Comparison of ENCODE assay signal across 10 cellular contexts in genomic region chr6:152300517-152300916, GRCh38.
DNase-seq lines count a peak whose midpoint lies in the region; ATAC-seq and TF ChIP-seq lines count a peak whose summit lies in the region.
"Had no signal": no experiment of that assay in that cellular context is flagged by ENCODE, and none has a peak within 500 bp of the region (broad histone marks: within the 10 kb centered on the region; RNA-seq: fewer than 3 reads in every experiment).

No MANE protein-coding gene starts in this region.

- no peak for TF ChIP-seq POLR2A in adrenal gland (IDR thresholded peaks at IDR 0.05)

- H4K20me1 ChIP-seq in DND-41 (ENCODE audit: insufficient read depth, low read length) (no peaks in the 10 kb centered on the region), neural cell (ENCODE audit: insufficient read depth) (no peaks in the 10 kb centered on the region)

- H3K4me2 ChIP-seq in DND-41 (ENCODE audit: insufficient read depth, low read length) (peak overlapping the region; percentile 81), neural cell (ENCODE audit: low read length) (peak overlapping the region; percentile 89)

- peak overlapping the region in 1 of 2 experiments; percentile 93; a peak in 2 of 4 replicates for H3K4me3 ChIP-seq in DND-41 (ENCODE audit: low read depth in 1 of 2, low read length in 2 of 2)
- H3K4me3 ChIP-seq in coronary artery: peak overlapping the region; percentile 85
- H3K4me3 ChIP-seq in neural cell (ENCODE audit: low read length): peak overlapping the region; percentile 75
- peak overlapping the region in 1 of 4 donors; percentile 69 for H3K4me3 ChIP-seq in adrenal gland

- peaks cover 12% of the 10 kb centered on the region for H3K79me2 ChIP-seq in DND-41 (ENCODE audit: insufficient read depth, low read length)
- H3K79me2 ChIP-seq in neural cell (replicated peaks; ENCODE audit: insufficient read depth, low read length): peaks cover 9% of the 10 kb centered on the region
- H3K79me2 ChIP-seq: parathyroid adenoma had no signal

- no peak overlapping the region for H3K27ac ChIP-seq in DND-41 (ENCODE audit: low read length)
- peak overlapping the region in 1 of 2 donors; percentile 91 for H3K27ac ChIP-seq in coronary artery
- H3K27ac ChIP-seq in neural cell (ENCODE audit: low read length): no peak overlapping the region
- peak overlapping the region in 2 of 5 donors; percentile 0 to 88 for H3K27ac ChIP-seq in adrenal gland

- TF ChIP-seq EP300 in neural cell (conservative IDR thresholded peaks at IDR 0.05; ENCODE audit: poor library complexity, severe bottlenecking): no peak

- intact Hi-C loops in adrenal gland (cut with DNase I): no loop called here

- H3F3A ChIP-seq in neural cell (ENCODE audit: insufficient read depth, low read length, poor library complexity, severe bottlenecking): no peaks in the 10 kb centered on the region

- DNase-seq in DND-41: no peak
- DNase-seq in NCI-H146 treated with DMSO at 0.1 percent for 48 hours (lab: John Stamatoyannopoulos, UW; ENCODE audit: unreplicated experiment): peak; percentile 33
- DNase-seq in coronary artery (ENCODE audit: low spot score): no peak
- DNase-seq in adrenal gland: no peak
- no peak for DNase-seq in HK-2 (ENCODE audit: unreplicated experiment)
- DNase-seq in NCI-H2196 (lab: John Stamatoyannopoulos, UW; ENCODE audit: unreplicated experiment): no peak
- DNase-seq: NCI-H2081 had no signal

- H3K4me1 ChIP-seq in DND-41 (ENCODE audit: insufficient read depth, low read length): peaks cover 25% of the 10 kb centered on the region
- H3K4me1 ChIP-seq in adrenal gland (replicated peaks in 1 of 2): peaks cover 0 to 26% of the 10 kb centered on the region in 2 donors
- H3K4me1 ChIP-seq: parathyroid adenoma had no signal

- TF ChIP-seq CTCF in DND-41 (IDR thresholded peaks at IDR 0.05; ENCODE audit: borderline replicate concordance, extremely low read depth, low read length, poor library complexity, severe bottlenecking): no peak
- no peak for TF ChIP-seq CTCF in coronary artery (IDR thresholded peaks at IDR 0.05)
- no peak for TF ChIP-seq CTCF in neural cell (IDR thresholded peaks at IDR 0.05; ENCODE audit: poor library complexity, severe bottlenecking)
- TF ChIP-seq CTCF in adrenal gland (IDR thresholded peaks at IDR 0.05): no peak

- H3K9me2 ChIP-seq in neural cell (ENCODE audit: insufficient read depth, low read length): no peaks in the 10 kb centered on the region

- TF ChIP-seq RAD21 in neural cell (conservative IDR thresholded peaks at IDR 0.05): no peak

- H3K9ac ChIP-seq in DND-41 (ENCODE audit: low read depth, low read length): peak overlapping the region; percentile 76; the same call in 1 of the 2 replicates
- peak overlapping the region; percentile 76 for H3K9ac ChIP-seq in neural cell (ENCODE audit: low read length)
- H3K9ac ChIP-seq: parathyroid adenoma had no signal

- H3K9me3 ChIP-seq in DND-41 (ENCODE audit: insufficient read depth, low read length, severe bottlenecking): no peaks in the 10 kb centered on the region
- no peaks in the 10 kb centered on the region for H3K9me3 ChIP-seq in neural cell (ENCODE audit: low read length)
- no peaks in the 10 kb centered on the region for H3K9me3 ChIP-seq in adrenal gland (replicated peaks in 1 of 3)

- ATAC-seq in DND-41 (ENCODE audit: insufficient read depth, low read depth) (no peak), GM21423 (IDR thresholded peaks at IDR 0.05; ENCODE audit: unreplicated experiment) (no peak)

- H3K36me3 ChIP-seq in DND-41 (ENCODE audit: insufficient read depth, low read length): no peaks in the 10 kb centered on the region
- no peaks in the 10 kb centered on the region for H3K36me3 ChIP-seq in neural cell (ENCODE audit: insufficient read depth, low read length)
- H3K36me3 ChIP-seq in adrenal gland (replicated peaks in 1 of 2): no peaks in the 10 kb centered on the region

- H2AFZ ChIP-seq in DND-41 (ENCODE audit: low read depth, low read length): no peak overlapping the region; the same call in 1 of the 2 replicates
- H2AFZ ChIP-seq in neural cell (ENCODE audit: low read depth, low read length): no peak overlapping the region

- no peaks in the 10 kb centered on the region for H3K27me3 ChIP-seq in DND-41 (ENCODE audit: insufficient read depth, low read length, poor library complexity)
- no peaks in the 10 kb centered on the region for H3K27me3 ChIP-seq in neural cell (ENCODE audit: insufficient read depth, low read depth, low read length)
- H3K27me3 ChIP-seq in adrenal gland: no peaks in the 10 kb centered on the region

- 76 to 79% (median 78%) methylated on average over 7 of the region's 7 CpGs for WGBS in adrenal gland, 4 donors

TF ChIP-seq in neural cell, 6 proteins besides CTCF, POLR2A, EP300 and RAD21:
- no peak for TF ChIP-seq POLR2AphosphoS5 (IDR thresholded peaks at IDR 0.05)
- TF ChIP-seq SMC3 (conservative IDR thresholded peaks at IDR 0.05; ENCODE audit: poor library complexity): no peak
- no peak for TF ChIP-seq TAF1 (IDR thresholded peaks at IDR 0.05; ENCODE audit: low read depth)
- TF ChIP-seq EZH2 (IDR thresholded peaks at IDR 0.05; ENCODE audit: borderline replicate concordance, insufficient read depth, low read length, poor library complexity, severe bottlenecking): no peak
- no peak for TF ChIP-seq MXI1 (conservative IDR thresholded peaks at IDR 0.05; ENCODE audit: poor library complexity, severe bottlenecking)
- no peak for TF ChIP-seq REST (IDR thresholded peaks at IDR 0.05; ENCODE audit: borderline replicate concordance)
